ENCODE assay signal across 1 cellular context in genomic region chr9:35111006-35111933, GRCh38.
A peak's percentile ranks its signal among the peaks of the same experiment; 100 is the strongest.
TF ChIP-seq lines count a peak whose summit lies in the region.

No MANE protein-coding gene starts in this region.

TF ChIP-seq in K562, 482 proteins besides CTCF, POLR2A, EP300 and RAD21 (continues in another document):
- TF ChIP-seq ZNF12 (CRISPR knock-in tag; IDR thresholded peaks at IDR 0.05) = no peak
- TF ChIP-seq BCOR (IDR thresholded peaks at IDR 0.05) = no peak
- no peak for TF ChIP-seq SRSF9 (IDR thresholded peaks at IDR 0.05; ENCODE audit: borderline replicate concordance, low read depth, low read length)
- no peak for TF ChIP-seq LARP7 (IDR thresholded peaks at IDR 0.05)
- no peak for TF ChIP-seq ZNF282 (CRISPR knock-in tag; IDR thresholded peaks at IDR 0.05)
- TF ChIP-seq MECOM (CRISPR knock-in tag; IDR thresholded peaks at IDR 0.05) = no peak
- no peak for TF ChIP-seq NR2C2 (CRISPR knock-in tag; IDR thresholded peaks at IDR 0.05)
- TF ChIP-seq NR2C2 (tag; IDR thresholded peaks at IDR 0.05) = peak; percentile 36
- TF ChIP-seq HMGN3 (IDR thresholded peaks at IDR 0.05; ENCODE audit: borderline replicate concordance, extremely low read depth, insufficient read length, low read depth, low read length) = peak; percentile 64
- no peak for TF ChIP-seq ATF1 (CRISPR knock-in tag; IDR thresholded peaks at IDR 0.05)
- 0 out of 2 replicates have a peak, but pooled peaks have one; percentile 12 for TF ChIP-seq ATF1 (tag; IDR thresholded peaks at IDR 0.05)
- no peak for TF ChIP-seq NR1H2 (CRISPR knock-in tag; IDR thresholded peaks at IDR 0.05)
- TF ChIP-seq CBFA2T2 (conservative IDR thresholded peaks at IDR 0.05) = no peak
- TF ChIP-seq CBX5 (IDR thresholded peaks at IDR 0.05; ENCODE audit: borderline replicate concordance, low read depth) = no peak
- no peak for TF ChIP-seq CBX1 (IDR thresholded peaks at IDR 0.05; ENCODE audit: low read depth)
- 0 out of 4 replicates have a peak, but pooled peaks of 1 of the 2 experiments have one; percentile 28 for TF ChIP-seq SRF (CRISPR knock-in tag; IDR thresholded peaks at IDR 0.05)
- no peak for TF ChIP-seq NELFE (IDR thresholded peaks at IDR 0.05; ENCODE audit: insufficient read depth, insufficient read length)
- TF ChIP-seq HDAC2 (IDR thresholded peaks at IDR 0.05) = peak; percentile 24; the same call in 1 of the 2 replicates
- no peak for TF ChIP-seq ID3 (CRISPR knock-in tag; IDR thresholded peaks at IDR 0.05)
- TF ChIP-seq ID3 (tag; IDR thresholded peaks at IDR 0.05) = no peak
- peak; percentile 61 for TF ChIP-seq CCNT2 (IDR thresholded peaks at IDR 0.05; ENCODE audit: borderline replicate concordance, extremely low read depth, insufficient read length, low read depth, low read length)
- TF ChIP-seq POLR2G (IDR thresholded peaks at IDR 0.05; ENCODE audit: low read depth, low read length) = peak; percentile 75
- 0 out of 2 replicates have a peak, but pooled peaks have one; percentile 16 for TF ChIP-seq RB1 (IDR thresholded peaks at IDR 0.05; ENCODE audit: low read depth)
- TF ChIP-seq HDAC1 (IDR thresholded peaks at IDR 0.05) = peak in 1 of 2 experiments; percentile 24; a peak in 1 of 4 replicates
- TF ChIP-seq, protein P1, sequence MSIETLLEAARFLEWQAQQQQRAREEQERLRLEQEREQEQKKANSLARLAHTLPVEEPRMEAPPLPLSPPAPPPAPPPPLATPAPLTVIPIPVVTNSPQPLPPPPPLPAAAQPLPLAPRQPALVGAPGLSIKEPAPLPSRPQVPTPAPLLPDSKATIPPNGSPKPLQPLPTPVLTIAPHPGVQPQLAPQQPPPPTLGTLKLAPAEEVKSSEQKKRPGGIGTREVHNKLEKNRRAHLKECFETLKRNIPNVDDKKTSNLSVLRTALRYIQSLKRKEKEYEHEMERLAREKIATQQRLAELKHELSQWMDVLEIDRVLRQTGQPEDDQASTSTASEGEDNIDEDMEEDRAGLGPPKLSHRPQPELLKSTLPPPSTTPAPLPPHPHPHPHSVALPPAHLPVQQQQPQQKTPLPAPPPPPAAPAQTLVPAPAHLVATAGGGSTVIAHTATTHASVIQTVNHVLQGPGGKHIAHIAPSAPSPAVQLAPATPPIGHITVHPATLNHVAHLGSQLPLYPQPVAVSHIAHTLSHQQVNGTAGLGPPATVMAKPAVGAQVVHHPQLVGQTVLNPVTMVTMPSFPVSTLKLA (conservative IDR thresholded peaks at IDR 0.05) = peak in 1 of 2 experiments; percentile 68; a peak in 2 of 4 replicates
- TF ChIP-seq ZBTB33 (CRISPR knock-in tag; IDR thresholded peaks at IDR 0.05) = no peak
- TF ChIP-seq HNRNPK (IDR thresholded peaks at IDR 0.05; ENCODE audit: low read depth, low read length, poor library complexity, severe bottlenecking) = peak; percentile 63
- TF ChIP-seq MAZ (CRISPR knock-in tag; conservative IDR thresholded peaks at IDR 0.05 in 1 of 2, IDR thresholded peaks at IDR 0.05 in 1 of 2) = peak in 1 of 2 experiments; percentile 44; a peak in 2 of 4 replicates
- TF ChIP-seq PKNOX1 (IDR thresholded peaks at IDR 0.05) = peak; percentile 37; the same call in 1 of the 2 replicates
- no peak for TF ChIP-seq PTTG1 (tag; IDR thresholded peaks at IDR 0.05; ENCODE audit: low read depth)
- TF ChIP-seq, protein P2, sequence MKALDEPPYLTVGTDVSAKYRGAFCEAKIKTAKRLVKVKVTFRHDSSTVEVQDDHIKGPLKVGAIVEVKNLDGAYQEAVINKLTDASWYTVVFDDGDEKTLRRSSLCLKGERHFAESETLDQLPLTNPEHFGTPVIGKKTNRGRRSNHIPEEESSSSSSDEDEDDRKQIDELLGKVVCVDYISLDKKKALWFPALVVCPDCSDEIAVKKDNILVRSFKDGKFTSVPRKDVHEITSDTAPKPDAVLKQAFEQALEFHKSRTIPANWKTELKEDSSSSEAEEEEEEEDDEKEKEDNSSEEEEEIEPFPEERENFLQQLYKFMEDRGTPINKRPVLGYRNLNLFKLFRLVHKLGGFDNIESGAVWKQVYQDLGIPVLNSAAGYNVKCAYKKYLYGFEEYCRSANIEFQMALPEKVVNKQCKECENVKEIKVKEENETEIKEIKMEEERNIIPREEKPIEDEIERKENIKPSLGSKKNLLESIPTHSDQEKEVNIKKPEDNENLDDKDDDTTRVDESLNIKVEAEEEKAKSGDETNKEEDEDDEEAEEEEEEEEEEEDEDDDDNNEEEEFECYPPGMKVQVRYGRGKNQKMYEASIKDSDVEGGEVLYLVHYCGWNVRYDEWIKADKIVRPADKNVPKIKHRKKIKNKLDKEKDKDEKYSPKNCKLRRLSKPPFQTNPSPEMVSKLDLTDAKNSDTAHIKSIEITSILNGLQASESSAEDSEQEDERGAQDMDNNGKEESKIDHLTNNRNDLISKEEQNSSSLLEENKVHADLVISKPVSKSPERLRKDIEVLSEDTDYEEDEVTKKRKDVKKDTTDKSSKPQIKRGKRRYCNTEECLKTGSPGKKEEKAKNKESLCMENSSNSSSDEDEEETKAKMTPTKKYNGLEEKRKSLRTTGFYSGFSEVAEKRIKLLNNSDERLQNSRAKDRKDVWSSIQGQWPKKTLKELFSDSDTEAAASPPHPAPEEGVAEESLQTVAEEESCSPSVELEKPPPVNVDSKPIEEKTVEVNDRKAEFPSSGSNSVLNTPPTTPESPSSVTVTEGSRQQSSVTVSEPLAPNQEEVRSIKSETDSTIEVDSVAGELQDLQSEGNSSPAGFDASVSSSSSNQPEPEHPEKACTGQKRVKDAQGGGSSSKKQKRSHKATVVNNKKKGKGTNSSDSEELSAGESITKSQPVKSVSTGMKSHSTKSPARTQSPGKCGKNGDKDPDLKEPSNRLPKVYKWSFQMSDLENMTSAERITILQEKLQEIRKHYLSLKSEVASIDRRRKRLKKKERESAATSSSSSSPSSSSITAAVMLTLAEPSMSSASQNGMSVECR (CRISPR knock-in tag; IDR thresholded peaks at IDR 0.05) = peak; percentile 52; the same call in 1 of the 2 replicates
- TF ChIP-seq ZNF174 (CRISPR knock-in tag; IDR thresholded peaks at IDR 0.05) = no peak
- peak; percentile 91 for TF ChIP-seq ZBTB7A (IDR thresholded peaks at IDR 0.05; ENCODE audit: borderline replicate concordance, control insufficient read depth, low read depth, low read length)
- no peak for TF ChIP-seq TEAD4 (IDR thresholded peaks at IDR 0.05; ENCODE audit: low read length)
- TF ChIP-seq TEAD4 (CRISPR knock-in tag; IDR thresholded peaks at IDR 0.05; ENCODE audit: borderline replicate concordance) = no peak
- no peak for TF ChIP-seq ZNF324 (CRISPR knock-in tag; IDR thresholded peaks at IDR 0.05)
- TF ChIP-seq, protein P3, sequence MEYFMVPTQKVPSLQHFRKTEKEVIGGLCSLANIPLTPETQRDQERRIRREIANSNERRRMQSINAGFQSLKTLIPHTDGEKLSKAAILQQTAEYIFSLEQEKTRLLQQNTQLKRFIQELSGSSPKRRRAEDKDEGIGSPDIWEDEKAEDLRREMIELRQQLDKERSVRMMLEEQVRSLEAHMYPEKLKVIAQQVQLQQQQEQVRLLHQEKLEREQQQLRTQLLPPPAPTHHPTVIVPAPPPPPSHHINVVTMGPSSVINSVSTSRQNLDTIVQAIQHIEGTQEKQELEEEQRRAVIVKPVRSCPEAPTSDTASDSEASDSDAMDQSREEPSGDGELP (CRISPR knock-in tag; IDR thresholded peaks at IDR 0.05; ENCODE audit: borderline replicate concordance) = peak; percentile 89
- TF ChIP-seq CLOCK (CRISPR knock-in tag; IDR thresholded peaks at IDR 0.05; ENCODE audit: borderline replicate concordance) = no peak
- no peak for TF ChIP-seq ELF1 (tag; IDR thresholded peaks at IDR 0.05)
- TF ChIP-seq, protein P4, sequence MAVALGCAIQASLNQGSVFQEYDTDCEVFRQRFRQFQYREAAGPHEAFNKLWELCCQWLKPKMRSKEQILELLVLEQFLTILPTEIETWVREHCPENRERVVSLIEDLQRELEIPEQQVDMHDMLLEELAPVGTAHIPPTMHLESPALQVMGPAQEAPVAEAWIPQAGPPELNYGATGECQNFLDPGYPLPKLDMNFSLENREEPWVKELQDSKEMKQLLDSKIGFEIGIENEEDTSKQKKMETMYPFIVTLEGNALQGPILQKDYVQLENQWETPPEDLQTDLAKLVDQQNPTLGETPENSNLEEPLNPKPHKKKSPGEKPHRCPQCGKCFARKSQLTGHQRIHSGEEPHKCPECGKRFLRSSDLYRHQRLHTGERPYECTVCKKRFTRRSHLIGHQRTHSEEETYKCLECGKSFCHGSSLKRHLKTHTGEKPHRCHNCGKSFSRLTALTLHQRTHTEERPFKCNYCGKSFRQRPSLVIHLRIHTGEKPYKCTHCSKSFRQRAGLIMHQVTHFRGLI (CRISPR knock-in tag; IDR thresholded peaks at IDR 0.05) = no peak
- no peak for TF ChIP-seq ILK (tag; IDR thresholded peaks at IDR 0.05; ENCODE audit: borderline replicate concordance, low read depth)
- peak; percentile 6 for TF ChIP-seq ZFP36 (IDR thresholded peaks at IDR 0.05; ENCODE audit: low read depth, low read length, partially characterized antibody)
- peak; percentile 74 for TF ChIP-seq SAP30 (IDR thresholded peaks at IDR 0.05; ENCODE audit: borderline replicate concordance, insufficient read depth, low read depth, low read length, poor library complexity, severe bottlenecking)
- no peak for TF ChIP-seq ZNF512 (tag; IDR thresholded peaks at IDR 0.05)
- no peak for TF ChIP-seq CC2D1A (IDR thresholded peaks at IDR 0.05)
- peak; percentile 69 for TF ChIP-seq RBFOX2 (IDR thresholded peaks at IDR 0.05; ENCODE audit: low read depth, low read length)
- TF ChIP-seq RUNX1 (IDR thresholded peaks at IDR 0.05; ENCODE audit: low read depth) = no peak
- TF ChIP-seq GABPA (tag; conservative IDR thresholded peaks at IDR 0.05; ENCODE audit: low read depth) = 0 out of 2 replicates have a peak, but pooled peaks have one; percentile 12
- no peak for TF ChIP-seq BCL6 (CRISPR knock-in tag; IDR thresholded peaks at IDR 0.05)
- TF ChIP-seq RBM39 (optimal IDR thresholded peaks at IDR 0.05; ENCODE audit: low read depth, low read length) = no peak
- TF ChIP-seq TAF1 (IDR thresholded peaks at IDR 0.05; ENCODE audit: control insufficient read depth, extremely low read depth, insufficient read depth, low read length, severe bottlenecking) = peak; percentile 29
- TF ChIP-seq SIN3A (IDR thresholded peaks at IDR 0.05; ENCODE audit: borderline replicate concordance in 2 of 2, control insufficient read depth in 1 of 2, low read depth in 2 of 2, low read length in 2 of 2) = peak in 1 of 2 experiments; percentile 42; a peak in 1 of 4 replicates
- TF ChIP-seq FOS (IDR thresholded peaks at IDR 0.05; ENCODE audit: extremely low read depth, insufficient read length) = peak; percentile 43
- no peak for TF ChIP-seq HSF4 (CRISPR knock-in tag; IDR thresholded peaks at IDR 0.05; ENCODE audit: borderline replicate concordance)
- TF ChIP-seq HDAC8 (tag; IDR thresholded peaks at IDR 0.05) = no peak
- peak; percentile 19 for TF ChIP-seq NFYB (IDR thresholded peaks at IDR 0.05; ENCODE audit: extremely low read depth, insufficient read length)
